Comparison of ENCODE assay signal across 14 cellular contexts in the genomic region with DNA sequence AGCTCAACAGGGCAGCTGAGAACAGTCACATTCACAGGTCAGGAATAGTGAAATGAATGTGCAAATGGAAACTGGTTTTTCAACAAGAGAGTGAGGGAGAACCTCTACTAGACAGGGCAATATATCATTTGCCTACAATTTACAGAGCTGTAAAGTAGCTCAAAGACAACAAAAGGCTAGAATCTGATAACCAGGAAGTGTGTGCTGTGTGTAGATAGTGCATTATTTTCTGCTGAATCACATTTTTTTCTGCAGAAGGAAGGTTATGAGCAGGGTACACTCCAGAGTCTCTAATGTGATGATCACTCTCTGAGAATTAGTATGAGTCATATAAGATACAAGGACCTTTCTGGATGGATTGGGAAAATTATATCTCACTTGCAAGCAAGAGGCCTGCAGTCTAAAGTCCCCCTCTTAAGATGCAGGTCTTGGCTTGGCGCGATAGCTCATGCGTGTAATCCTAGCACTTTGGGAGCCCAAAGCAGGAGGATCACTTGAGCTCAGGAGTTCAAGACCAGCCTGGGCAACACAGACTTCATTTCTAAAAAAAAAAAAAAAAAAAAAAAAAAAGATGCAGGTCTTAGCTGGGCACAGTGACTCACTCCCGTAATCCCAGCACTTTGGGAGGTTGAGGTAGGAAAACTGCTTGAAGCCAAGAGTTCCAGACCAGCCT. TPM values are rescaled to one million over a fixed set of nuclear protein-coding genes. Genes with fewer than 3 reads are reported as not detected.
DNase-seq lines count a peak whose midpoint lies in the region; ATAC-seq, FAIRE-seq and TF ChIP-seq lines count a peak whose summit lies in the region.
"Had no signal": no experiment of that assay in that cellular context is flagged by ENCODE, and none has a peak within 500 bp of the region (broad histone marks: within the 10 kb centered on the region; RNA-seq: fewer than 3 reads in every experiment).

No MANE protein-coding gene starts in this region.

- ATAC-seq in GM19023 (IDR thresholded peaks at IDR 0.05; ENCODE audit: unreplicated experiment), result peak; percentile 44
- ATAC-seq in pancreas, result peak; percentile 43 to 88 (median 78)
- ATAC-seq in activated CD8-positive, alpha-beta T cell treated with anti-CD3 and anti-CD28 coated beads, Interleukin-2, amount 10 ng/mL, durations not matched to agents 7 days and 5 days, result no peak

- whole genome bisulfite sequencing in mammary epithelial cell (ENCODE audit: low coverage, missing lambda C conversion rate), result 37% methylated on average over 3 of the region's 4 CpGs
- WGBS in pancreas, 2 donors, result 89 to 94% methylated on average over 4 of the region's 4 CpGs
- WGBS in endodermal cell (ENCODE audit: insufficient coverage in 1 of 2, insufficient read length in 1 of 2), 2 experiments, result 98 to 100% methylated on average over 3 to 4 of the region's 4 CpGs

- H3K27me3 ChIP-seq in mammary epithelial cell (ENCODE audit: insufficient read depth, low read length), result no peaks in the 10 kb centered on the region
- no peaks in the 10 kb centered on the region for H3K27me3 ChIP-seq in pancreas
- no peaks in the 10 kb centered on the region for H3K27me3 ChIP-seq in endodermal cell (ENCODE audit: control insufficient read depth, insufficient read depth, low read length, poor library complexity, severe bottlenecking)

- H3K27ac ChIP-seq in mammary epithelial cell (ENCODE audit: insufficient read depth, low read depth, low read length) (no peak overlapping the region), pancreas (peak overlapping the region in 1 of 4 donors; percentile 42), endodermal cell (ENCODE audit: low read depth, low read length) (no peak overlapping the region)
- H3K27ac ChIP-seq: WERI-Rb-1 had no signal

- intact Hi-C loops in mammary epithelial cell (cut with micrococcal nuclease), result no loop called here
- intact Hi-C loops in pancreas (cut with DNase I), result no loop called here

- H2AFZ ChIP-seq in mammary epithelial cell (ENCODE audit: low read depth, low read length), result no peak overlapping the region

- POLR2A ChIA-PET in activated CD8-positive, alpha-beta T cell treated with anti-CD3 and anti-CD28 coated beads, Interleukin-2, amount 10 ng/mL, durations not matched to agents 7 days and 5 days (lab: Charles Lee), result no interaction called here

- H3K4me1 Mint-ChIP-seq in activated CD8-positive, alpha-beta T cell treated with anti-CD3 and anti-CD28 coated beads, Interleukin-2, amount 10 ng/mL, durations not matched to agents 7 days and 5 days (ENCODE audit: low read depth), result no peaks in the 10 kb centered on the region
- no peaks in the 10 kb centered on the region for H3K4me1 Mint-ChIP-seq in endodermal cell

- no peaks in the 10 kb centered on the region for H4K20me1 ChIP-seq in mammary epithelial cell (ENCODE audit: insufficient read depth, low read length)

- H3K4me3 ChIP-seq in mammary epithelial cell (replicated peaks in 1 of 3; ENCODE audit: insufficient read depth in 1 of 3, low read depth in 2 of 3, low read length in 3 of 3) (no peak overlapping the region), pancreas (no peak overlapping the region), endodermal cell (ENCODE audit: low read length) (no peak overlapping the region)
- H3K4me3 ChIP-seq: smooth muscle cell had no signal

- no peaks in the 10 kb centered on the region for H3K36me3 ChIP-seq in mammary epithelial cell (ENCODE audit: insufficient read depth, low read length)
- no peaks in the 10 kb centered on the region for H3K36me3 ChIP-seq in pancreas
- no peaks in the 10 kb centered on the region for H3K36me3 ChIP-seq in endodermal cell (ENCODE audit: control insufficient read depth, insufficient read depth, low read length)
- H3K36me3 ChIP-seq: WERI-Rb-1 had no signal

- no peak for FAIRE-seq in pancreas (lab: Jason Lieb, UNC)

- BruUV-seq in mammary epithelial cell (replicated peaks; lab: Mats Ljungman, UMichigan), result no TSS peak

- CTCF ChIA-PET in mammary epithelial cell (lab: Charles Lee; ENCODE audit: low non-redundant PET), result no interaction called here
- CTCF ChIA-PET in activated CD8-positive, alpha-beta T cell treated with anti-CD3 and anti-CD28 coated beads, Interleukin-2, amount 10 ng/mL, durations not matched to agents 7 days and 5 days (lab: Charles Lee), result interaction anchor here (1.2 to 2.1 kb wide), 2 partner anchors 214 to 216 kb away, joined by 6 read pairs; no protein-coding TSS in a partner anchor

- TF ChIP-seq CTCF in mammary epithelial cell (conservative IDR thresholded peaks at IDR 0.05 in 1 of 2, IDR thresholded peaks at IDR 0.05 in 1 of 2; ENCODE audit: extremely low read depth in 1 of 2, insufficient read depth in 1 of 2, low read depth in 1 of 2, low read length in 2 of 2) (no peak), pancreas (IDR thresholded peaks at IDR 0.05) (no peak), endodermal cell (conservative IDR thresholded peaks at IDR 0.05) (no peak)

- H3K36me3 Mint-ChIP-seq in activated CD8-positive, alpha-beta T cell treated with anti-CD3 and anti-CD28 coated beads, Interleukin-2, amount 10 ng/mL, durations not matched to agents 7 days and 5 days (ENCODE audit: low read depth), result no peaks in the 10 kb centered on the region
- H3K36me3 Mint-ChIP-seq in endodermal cell (ENCODE audit: low read depth), result no peaks in the 10 kb centered on the region

- H3K9me3 ChIP-seq in mammary epithelial cell (replicated peaks; ENCODE audit: insufficient read depth, low read length) (no peaks in the 10 kb centered on the region), pancreas (no peaks in the 10 kb centered on the region), endodermal cell (ENCODE audit: control insufficient read depth, low read length) (no peaks in the 10 kb centered on the region)

- H3K4me3 Mint-ChIP-seq in activated CD8-positive, alpha-beta T cell treated with anti-CD3 and anti-CD28 coated beads, Interleukin-2, amount 10 ng/mL, durations not matched to agents 7 days and 5 days, result no peak overlapping the region
- H3K4me3 Mint-ChIP-seq in endodermal cell, result no peak overlapping the region

- DNase-seq in NCI-H226 (peak; percentile 92), mammary epithelial cell (peak; percentile 46), pancreas (no peak), endodermal cell (no peak), NCI-H1694 (lab: John Stamatoyannopoulos, UW) (no peak), hippocampal formation (lab: John Stamatoyannopoulos, UW) (no peak)
- no peak for DNase-seq in activated CD8-positive, alpha-beta T cell treated with anti-CD3 and anti-CD28 coated beads, Interleukin-2, amount 10 ng/mL, durations not matched to agents 7 days and 5 days
- DNase-seq: glutamatergic neuron; MV-4-11; stimulated activated CD8-positive, alpha-beta memory T cell treated with anti-CD3 and anti-CD28 coated beads, Interleukin-4, amount 100 ng/mL, for 48 hours; WERI-Rb-1 had no signal

- H3K9ac ChIP-seq in mammary epithelial cell (ENCODE audit: insufficient read depth, low read length), result no peak overlapping the region
- no peak overlapping the region for H3K9ac ChIP-seq in endodermal cell (ENCODE audit: extremely low read depth, low read length, poor library complexity, severe bottlenecking)

- H3K4me1 ChIP-seq in mammary epithelial cell (ENCODE audit: insufficient read depth, low read length) (no peaks in the 10 kb centered on the region), pancreas (no peaks in the 10 kb centered on the region), endodermal cell (ENCODE audit: control insufficient read depth, insufficient read depth, low read length) (no peaks in the 10 kb centered on the region)

- H3K27me3 Mint-ChIP-seq in activated CD8-positive, alpha-beta T cell treated with anti-CD3 and anti-CD28 coated beads, Interleukin-2, amount 10 ng/mL, durations not matched to agents 7 days and 5 days (ENCODE audit: low read depth), result no peaks in the 10 kb centered on the region
- no peaks in the 10 kb centered on the region for H3K27me3 Mint-ChIP-seq in endodermal cell (ENCODE audit: insufficient read depth)

- in situ Hi-C loops in mammary epithelial cell (cut with MboI; ENCODE audit: low sequenced_read_pairs in 2 of 2), result no loop called here

- no peaks in the 10 kb centered on the region for H3K79me2 ChIP-seq in mammary epithelial cell (ENCODE audit: insufficient read depth, low read length)

- H3K27ac Mint-ChIP-seq in activated CD8-positive, alpha-beta T cell treated with anti-CD3 and anti-CD28 coated beads, Interleukin-2, amount 10 ng/mL, durations not matched to agents 7 days and 5 days, result no peak overlapping the region
- H3K27ac Mint-ChIP-seq in endodermal cell, result no peak overlapping the region

- no peaks in the 10 kb centered on the region for H3K9me3 Mint-ChIP-seq in activated CD8-positive, alpha-beta T cell treated with anti-CD3 and anti-CD28 coated beads, Interleukin-2, amount 10 ng/mL, durations not matched to agents 7 days and 5 days (ENCODE audit: insufficient read depth)
- no peaks in the 10 kb centered on the region for H3K9me3 Mint-ChIP-seq in endodermal cell

- H3K4me2 ChIP-seq in mammary epithelial cell (ENCODE audit: insufficient read depth, low read depth, low read length), result no peak overlapping the region
- H3K4me2 ChIP-seq: smooth muscle cell had no signal

- dilution Hi-C loops in mammary epithelial cell (cut with HindIII; ENCODE audit: low sequenced_read_pairs), result no loop called here

RNA-seq across cellular contexts. Expression of a gene that starts 59.9 kb away (rescaled TPM):
- 1 to 10 TPM in 1 of 2 donors, not detected in 1; 3.0 TPM for total RNA-seq in mammary epithelial cell
- 0.11 TPM for polyA plus RNA-seq in mammary epithelial cell
- polyA minus RNA-seq in mammary epithelial cell, result not detected
- 10 to 100 TPM; 15.0 to 32.0 (median 18.0) TPM for total RNA-seq in pancreas
- 10 to 100 TPM in 1 of 2 donors, 1 to 10 TPM in 1; 7.4 to 12.6 TPM for polyA plus RNA-seq in pancreas
- total RNA-seq in activated CD8-positive, alpha-beta T cell treated with anti-CD3 and anti-CD28 coated beads, Interleukin-2, amount 10 ng/mL, durations not matched to agents 7 days and 5 days, result not detected
- 10 to 100 TPM; 27.5 to 28.3 TPM for total RNA-seq in endodermal cell
- polyA plus RNA-seq in endodermal cell (2013, experiment 1 of 2), result 4.2 TPM
- polyA plus RNA-seq in endodermal cell (2013, experiment 2 of 2), result 3.6 TPM
- total RNA-seq: OCI-LY7 had no signal

Comparison
In these comparisons a context has a peak if more than half of its experiments do, and no peak if none do; other contexts are left out.
1. DNase-seq: peak in NCI-H226 (single experiment) and mammary epithelial cell (single experiment); none in pancreas (0 of 6), activated CD8-positive, alpha-beta T cell treated with anti-CD3 and anti-CD28 coated beads, Interleukin-2, amount 10 ng/mL, durations not matched to agents 7 days and 5 days (single experiment), endodermal cell (single experiment), NCI-H1694 (single experiment) and hippocampal formation (0 of 2).